Comparison of ENCODE assay signal across 24 cellular contexts in the genomic region with DNA sequence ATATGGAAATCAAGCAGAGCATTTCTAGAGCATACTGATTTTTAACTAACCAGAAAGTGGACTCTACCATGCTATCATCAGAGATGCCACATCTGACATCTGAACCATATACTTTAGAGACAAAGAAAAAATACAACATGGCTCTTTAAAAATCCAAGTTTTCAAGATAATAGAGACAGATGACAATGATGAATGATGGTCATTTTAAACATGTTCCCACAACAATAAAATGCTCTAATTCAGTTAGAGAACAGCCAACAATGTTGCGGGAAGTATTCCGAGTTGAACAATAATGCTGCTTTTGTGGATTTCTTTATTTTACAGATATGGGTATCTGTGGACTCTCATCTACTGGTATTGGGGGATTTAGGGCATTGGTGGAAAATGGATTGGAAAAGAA.
"Had no signal": no experiment of that assay in that cellular context is flagged by ENCODE, and none has a peak within 500 bp of the region (broad histone marks: within the 10 kb centered on the region; RNA-seq: fewer than 3 reads in every experiment).

No MANE protein-coding gene starts in this region.

- DNase-seq: activated CD4-positive, alpha-beta memory T cell treated with anti-CD3 and anti-CD28 coated beads, Interleukin-2, amount 10 ng/mL, durations not matched to agents 7 days and 5 days; activated CD4-positive, alpha-beta T cell treated with anti-CD3 and anti-CD28 coated beads for 1 hour; activated CD4-positive, alpha-beta T cell treated with anti-CD3 and anti-CD28 coated beads for 4 hours; activated CD4-positive, alpha-beta T cell treated with anti-CD3 and anti-CD28 coated beads, Interleukin-2, amount 10 ng/mL, durations not matched to agents 7 days and 5 days; activated CD4-positive, alpha-beta T cell treated with anti-CD3 and anti-CD28 coated beads, Interleukin-2, amount 50 U/mL, for 4 hours; activated effector memory CD4-positive, alpha-beta T cell treated with Interleukin-2 at 50 U/mL for 16 hours; activated gamma-delta T cell treated with Interleukin-2 at 50 U/mL for 16 hours; activated naive CD4-positive, alpha-beta T cell treated with anti-CD3 and anti-CD28 coated beads, Interleukin-2, amount 50 U/mL, for 16 hours; activated naive CD4-positive, alpha-beta T cell treated with Interleukin-2 at 50 U/mL for 16 hours; activated T-cell treated with anti-CD3 and anti-CD28 coated beads, Interleukin-2, amount 50 U/mL, for 4 hours; amniotic stem cell; anterior cingulate cortex; caudate nucleus; cortex of kidney; dermis blood vessel endothelial cell; effector CD8-positive, alpha-beta T cell; esophagus squamous epithelium; foreskin melanocyte; heart right ventricle; T-helper 2 cell had no signal

- H3K27me3 ChIP-seq: esophagus squamous epithelium, gastroesophageal sphincter, heart right ventricle had no signal

- H3K27ac Mint-ChIP-seq: activated CD4-positive, alpha-beta memory T cell treated with anti-CD3 and anti-CD28 coated beads, Interleukin-2, amount 10 ng/mL, durations not matched to agents 7 days and 5 days; activated CD4-positive, alpha-beta T cell treated with anti-CD3 and anti-CD28 coated beads, Interleukin-2, amount 10 ng/mL, durations not matched to agents 7 days and 5 days; activated naive CD8-positive, alpha-beta T cell; activated T-helper 17 cell treated with anti-CD3 and anti-CD28 coated beads, Interleukin-2, amount 50 U/mL, for 72 hours had no signal

- H3K4me3 ChIP-seq: esophagus squamous epithelium, gastroesophageal sphincter, heart right ventricle had no signal

- ATAC-seq: activated T-cell treated with anti-CD3 and anti-CD28 coated beads, Interleukin-2, amount 50 U/mL, for 4 hours; activated T-helper 17 cell treated with anti-CD3 and anti-CD28 coated beads, Interleukin-2, amount 50 U/mL, for 72 hours; gastroesophageal sphincter; heart right ventricle had no signal

- H3K27me3 Mint-ChIP-seq: activated CD4-positive, alpha-beta memory T cell treated with anti-CD3 and anti-CD28 coated beads, Interleukin-2, amount 10 ng/mL, durations not matched to agents 7 days and 5 days; activated CD4-positive, alpha-beta T cell treated with anti-CD3 and anti-CD28 coated beads, Interleukin-2, amount 10 ng/mL, durations not matched to agents 7 days and 5 days; activated naive CD8-positive, alpha-beta T cell; activated T-helper 17 cell treated with anti-CD3 and anti-CD28 coated beads, Interleukin-2, amount 50 U/mL, for 72 hours had no signal

- H3K27ac ChIP-seq: epithelial cell of prostate, esophagus squamous epithelium, gastroesophageal sphincter, heart right ventricle had no signal

- H3K9me3 Mint-ChIP-seq: activated CD4-positive, alpha-beta memory T cell treated with anti-CD3 and anti-CD28 coated beads, Interleukin-2, amount 10 ng/mL, durations not matched to agents 7 days and 5 days; activated T-cell treated with anti-CD3 and anti-CD28 coated beads, Interleukin-2, amount 50 U/mL, for 4 hours; activated T-helper 17 cell treated with anti-CD3 and anti-CD28 coated beads, Interleukin-2, amount 50 U/mL, for 72 hours had no signal

- H3K36me3 ChIP-seq: esophagus squamous epithelium, gastroesophageal sphincter, heart right ventricle had no signal

- H3K9me3 ChIP-seq: esophagus squamous epithelium, gastroesophageal sphincter, heart right ventricle had no signal

- H3K4me3 Mint-ChIP-seq: activated CD4-positive, alpha-beta memory T cell treated with anti-CD3 and anti-CD28 coated beads, Interleukin-2, amount 10 ng/mL, durations not matched to agents 7 days and 5 days; activated CD4-positive, alpha-beta T cell treated with anti-CD3 and anti-CD28 coated beads, Interleukin-2, amount 10 ng/mL, durations not matched to agents 7 days and 5 days; activated naive CD8-positive, alpha-beta T cell; activated T-cell treated with anti-CD3 and anti-CD28 coated beads, Interleukin-2, amount 50 U/mL, for 4 hours; activated T-helper 17 cell treated with anti-CD3 and anti-CD28 coated beads, Interleukin-2, amount 50 U/mL, for 72 hours had no signal
